Comparison of ENCODE assay signal across 8 cellular contexts in genomic region chr17:40399185-40399584, GRCh38. TPM values are rescaled to one million over a fixed set of nuclear protein-coding genes. Genes with fewer than 3 reads are reported as not detected.
DNase-seq lines count a peak whose midpoint lies in the region; ATAC-seq and TF ChIP-seq lines count a peak whose summit lies in the region.

No MANE protein-coding gene starts in this region.

- H3K4me1 ChIP-seq in uterus = no peaks in the 10 kb centered on the region

- no peaks in the 10 kb centered on the region for H3K27me3 ChIP-seq in uterus

- no peak for TF ChIP-seq POLR2A in uterus (IDR thresholded peaks at IDR 0.05)

- DNase-seq in AG04449 (ENCODE audit: low read depth, low spot score) (peak; percentile 12), GM04504 (ENCODE audit: low read depth) (peak; percentile 32), NCI-H446 treated with DMSO at 0.1 percent for 48 hours (lab: John Stamatoyannopoulos, UW) (peak; percentile 19), brain pericyte (ENCODE audit: low read depth, low spot score) (peak; percentile 39), left colon (no peak), uterus (no peak)
- no peak for DNase-seq in stimulated activated CD8-positive, alpha-beta memory T cell treated with anti-CD3 and anti-CD28 coated beads, Interleukin-4, amount 100 ng/mL, for 48 hours
- no peak for DNase-seq in NK-92 treated with Interleukin-12 subunit alpha and Interleukin-12 subunit beta, amount 100 ng/mL, for 24 hours (lab: John Stamatoyannopoulos, UW)

- H3K4me3 ChIP-seq in AG04449 (ENCODE audit: low read depth, low read length) = no peak overlapping the region
- no peak overlapping the region for H3K4me3 ChIP-seq in uterus

- TF ChIP-seq CTCF in AG04449 (IDR thresholded peaks at IDR 0.05; ENCODE audit: insufficient read depth, low read length, missing control alignments) (peak; percentile 21), uterus (IDR thresholded peaks at IDR 0.05) (peak; percentile 46 to 66 (median 56))

- ATAC-seq in left colon = peak; percentile 53

- no peak overlapping the region for H3K27ac ChIP-seq in uterus

- no peaks in the 10 kb centered on the region for H3K36me3 ChIP-seq in uterus

- intact Hi-C loops in left colon (cut with DNase I, micrococcal nuclease) = no loop called here
- intact Hi-C loops in uterus (cut with DNase I; ENCODE audit: low total_unique reads) = loop anchor here (10.0 kb wide), 1 partner anchor 126 kb away; no protein-coding TSS in a partner anchor

- CTCF ChIA-PET in AG04449 (lab: Yijun Ruan, JAX) = interaction anchor here (0.6 to 11.7 kb wide), 24 partner anchors 9 to 1271 kb away, joined by 3 to 226 read pairs (median 5); partner anchors contain the start of gene TOP2A

- H3K9me3 ChIP-seq in uterus = no peaks in the 10 kb centered on the region

- POLR2A ChIA-PET in AG04449 (lab: Yijun Ruan, JAX) = no interaction called here

RNA-seq across cellular contexts. Expression of gene TOP2A, which starts 18.5 kb away (rescaled TPM):
- total RNA-seq in left colon = 10 to 100 TPM; 10.9 to 30.3 TPM
- 100 to 1,000 TPM in 1 of 4 donors, 1 to 10 TPM in 1, under 1 TPM in 1, not detected in 1; 0.26 to 145 (median 1.9) TPM for total RNA-seq in uterus

RNA-seq across cellular contexts. Expression of gene GJD3, which starts 34.6 kb away (rescaled TPM):
- total RNA-seq in left colon (under 1 TPM; 0.34 to 0.81 TPM), uterus (1 to 10 TPM in 1 of 4 donors, under 1 TPM in 1, not detected in 2; 0.83 to 3.8 TPM)

RNA-seq across cellular contexts. Expression of gene IGFBP4, which starts 44.1 kb away (rescaled TPM):
- total RNA-seq in left colon = 100 to 1,000 TPM; 148 to 209 TPM
- 1,000 to 10,000 TPM in 1 of 4 donors, 100 to 1,000 TPM in 3; 331 to 1,351 (median 418) TPM for total RNA-seq in uterus

Comparison
In these comparisons a context has a peak if more than half of its experiments do, and no peak if none do; other contexts are left out.
1. DNase-seq: peak in AG04449 (single experiment), GM04504 (single experiment), NCI-H446 treated with DMSO at 0.1 percent for 48 hours (single experiment) and brain pericyte (single experiment); none in left colon (0 of 2), uterus (0 of 2), stimulated activated CD8-positive, alpha-beta memory T cell treated with anti-CD3 and anti-CD28 coated beads, Interleukin-4, amount 100 ng/mL, for 48 hours (single experiment) and NK-92 treated with Interleukin-12 subunit alpha and Interleukin-12 subunit beta, amount 100 ng/mL, for 24 hours (single experiment).